In the genomic region with DNA sequence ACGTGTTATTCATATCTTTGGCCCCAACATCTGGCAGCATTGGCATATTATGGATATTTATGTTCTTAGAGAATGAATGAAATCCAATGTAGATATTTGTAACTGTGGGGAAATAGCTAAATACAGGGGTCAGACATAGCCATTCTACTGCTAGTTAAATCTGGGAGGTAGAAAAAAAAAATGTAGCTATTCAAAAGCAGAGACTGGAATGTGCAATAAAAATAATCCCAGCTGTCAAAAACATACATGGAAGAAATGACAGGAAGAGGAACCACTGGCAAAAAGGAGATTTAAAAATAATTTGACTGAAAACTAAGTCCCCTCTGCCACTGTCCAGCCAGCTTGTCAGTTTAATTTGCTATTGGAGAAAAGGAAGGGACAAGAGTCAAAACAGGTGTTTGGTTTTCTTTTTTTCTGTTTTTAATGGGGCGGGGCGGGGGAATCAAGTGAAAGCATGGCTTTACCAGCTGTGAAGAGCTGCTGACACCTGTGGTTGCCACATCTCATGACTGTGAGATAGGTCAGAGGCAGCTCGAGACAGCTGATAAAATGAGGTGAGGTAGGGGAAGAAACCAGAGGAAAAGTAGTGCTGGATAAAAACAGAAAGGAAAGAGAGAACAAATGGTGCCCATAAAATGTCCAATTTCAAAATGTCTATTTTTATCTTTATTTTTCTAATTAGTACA, we compare ENCODE assay signal across 27 cellular contexts.
DNase-seq lines count a peak whose midpoint lies in the region; ATAC-seq and TF ChIP-seq lines count a peak whose summit lies in the region.
"Had no signal": no experiment of that assay in that cellular context is flagged by ENCODE, and none has a peak within 500 bp of the region (broad histone marks: within the 10 kb centered on the region; RNA-seq: fewer than 3 reads in every experiment).

No MANE protein-coding gene starts in this region.

- no peaks in the 10 kb centered on the region for H3K27me3 ChIP-seq in foreskin keratinocyte
- H3K27me3 ChIP-seq: neutrophil, stomach, tibial nerve had no signal

- DNase-seq in DMS53 (lab: John Stamatoyannopoulos, UW), result peak; percentile 53
- peak; percentile 39 for DNase-seq in NCI-H2171 treated with DMSO at 0.1 percent for 48 hours (lab: John Stamatoyannopoulos, UW)
- DNase-seq in foreskin keratinocyte, result peak; percentile 6 to 16
- no peak for DNase-seq in hippocampal formation (lab: John Stamatoyannopoulos, UW)
- DNase-seq: activated CD4-positive, alpha-beta T cell treated with anti-CD3 and anti-CD28 coated beads for 4 hours; activated naive CD4-positive, alpha-beta T cell treated with anti-CD3 and anti-CD28 coated beads, Interleukin-2, amount 10 ng/mL, durations not matched to agents 7 days and 5 days; activated T-cell treated with anti-CD3 and anti-CD28 coated beads, Interleukin-2, amount 50 U/mL, for 48 hours; amniotic stem cell; effector memory CD8-positive, alpha-beta T cell; GM23248; KG1; kidney; mammary epithelial cell; NCI-H187 treated with DMSO at 0.1 percent for 48 hours; NCI-H446 treated with DMSO at 0.1 percent for 48 hours; stimulated activated CD8-positive, alpha-beta memory T cell treated with anti-CD3 and anti-CD28 coated beads, Interleukin-4, amount 100 ng/mL, for 48 hours; stomach; T-helper 17 cell had no signal

- H3K4me1 ChIP-seq in foreskin keratinocyte, result no peaks in the 10 kb centered on the region
- H3K4me1 ChIP-seq: prostate gland had no signal

- ATAC-seq in GM18867 (IDR thresholded peaks at IDR 0.05; ENCODE audit: unreplicated experiment) (peak; percentile 61), foreskin keratinocyte (peak; percentile 45), HG03280 (IDR thresholded peaks at IDR 0.05; ENCODE audit: unreplicated experiment) (no peak), HG03565 (IDR thresholded peaks at IDR 0.05; ENCODE audit: unreplicated experiment) (no peak)
- ATAC-seq: effector memory CD8-positive, alpha-beta T cell; T-helper 17 cell had no signal

- H3K27ac ChIP-seq in foreskin keratinocyte, result no peak overlapping the region
- H3K27ac ChIP-seq: C4-2B, coronary artery, GM23248, neutrophil, prostate gland, SK-N-MC, stomach, tibial nerve had no signal

- TF ChIP-seq CTCF in foreskin keratinocyte (conservative IDR thresholded peaks at IDR 0.05), result no peak

Comparison
In these comparisons a context has a peak if more than half of its experiments do, and no peak if none do; other contexts are left out.
1. DNase-seq: peak in DMS53 (single experiment), NCI-H2171 treated with DMSO at 0.1 percent for 48 hours (single experiment) and foreskin keratinocyte (2 of 2); none in hippocampal formation (0 of 2).
2. ATAC-seq: peak in GM18867 (single experiment) and foreskin keratinocyte (single experiment); none in HG03280 (single experiment) and HG03565 (single experiment).